Comparison of ENCODE assay signal across 1 cellular context in the genomic region with DNA sequence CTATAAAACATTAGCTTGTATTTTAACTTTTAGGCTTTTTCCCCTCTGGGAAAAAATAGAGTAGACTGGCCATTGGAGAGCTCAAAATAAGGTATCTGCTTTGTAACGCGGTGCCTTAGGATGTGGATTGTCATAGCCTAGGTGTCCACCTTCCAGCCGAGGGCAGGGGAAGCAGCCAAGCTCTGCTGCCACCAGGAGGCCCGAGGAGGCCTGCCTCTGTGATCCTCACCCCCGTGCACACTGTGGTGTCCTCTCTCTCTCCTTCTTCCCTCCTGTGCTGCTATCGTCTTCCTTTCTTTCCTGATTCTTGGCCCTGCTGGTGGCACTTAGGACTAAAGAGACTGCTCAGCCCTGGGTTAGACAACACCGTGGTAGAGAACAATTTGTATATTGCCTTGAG.
TF ChIP-seq lines count a peak whose summit lies in the region.

No MANE protein-coding gene starts in this region.

TF ChIP-seq in endothelial cell of umbilical vein, 7 proteins besides CTCF, POLR2A, EP300 and RAD21:
- TF ChIP-seq, protein P1, sequence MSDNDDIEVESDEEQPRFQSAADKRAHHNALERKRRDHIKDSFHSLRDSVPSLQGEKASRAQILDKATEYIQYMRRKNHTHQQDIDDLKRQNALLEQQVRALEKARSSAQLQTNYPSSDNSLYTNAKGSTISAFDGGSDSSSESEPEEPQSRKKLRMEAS (IDR thresholded peaks at IDR 0.05; ENCODE audit: insufficient read depth, insufficient read length) = no peak
- TF ChIP-seq EZH2 (IDR thresholded peaks at IDR 0.05; ENCODE audit: borderline replicate concordance, low read depth, low read length, severe bottlenecking) = no peak
- TF ChIP-seq MYC (IDR thresholded peaks at IDR 0.05; ENCODE audit: low read depth, low read length) = no peak
- no peak for TF ChIP-seq GATA2 (IDR thresholded peaks at IDR 0.05; ENCODE audit: insufficient read depth, insufficient read length, low read depth, low read length)
- TF ChIP-seq FOS (IDR thresholded peaks at IDR 0.05; ENCODE audit: borderline replicate concordance, insufficient read depth, low read length) = no peak
- no peak for TF ChIP-seq POLR2AphosphoS5 (IDR thresholded peaks at IDR 0.05; ENCODE audit: insufficient read depth, low read depth, low read length)
- no peak for TF ChIP-seq JUN (IDR thresholded peaks at IDR 0.05; ENCODE audit: borderline replicate concordance, insufficient read depth, insufficient read length, low read depth)
